ENCODE assay signal across 26 cellular contexts in genomic region chr7:44133295-44133694, GRCh38. TPM values are rescaled to one million over a fixed set of nuclear protein-coding genes. Genes with fewer than 3 reads are reported as not detected.
"Had no signal": no experiment of that assay in that cellular context is flagged by ENCODE, and none has a peak within 500 bp of the region (broad histone marks: within the 10 kb centered on the region; RNA-seq: fewer than 3 reads in every experiment).

No MANE protein-coding gene starts in this region.

- H3K36me3 ChIP-seq: esophagus squamous epithelium, left lung, lower lobe of right lung, pancreas, stomach, thyroid gland had no signal

- H3K9me3 ChIP-seq: esophagus squamous epithelium, left lung, lower lobe of right lung, pancreas, stomach, thyroid gland had no signal

- DNase-seq: cortex of kidney; effector memory CD8-positive, alpha-beta T cell; erythroblast; esophagus squamous epithelium; foreskin melanocyte; glutamatergic neuron; lower lobe of right lung; naive thymus-derived CD8-positive, alpha-beta T cell; occipital lobe; retina; stimulated activated CD4-positive, alpha-beta T cell treated with anti-CD3 and anti-CD28 coated beads, Interleukin-2, amount 100 ng/mL, for 24 hours; stimulated activated CD4-positive, alpha-beta T cell treated with anti-CD3 and anti-CD28 coated beads, Interleukin-4, amount 100 ng/mL, for 24 hours; stimulated activated naive CD4-positive, alpha-beta T cell treated with Interleukin-2 at 50 U/mL for 16 hours; stomach; thyroid gland; trophoblast cell had no signal

- H3K4me1 ChIP-seq: esophagus squamous epithelium, left lung, lower lobe of right lung, pancreas, stomach had no signal

- ATAC-seq: effector memory CD8-positive, alpha-beta T cell; left lung; lower lobe of right lung; naive thymus-derived CD8-positive, alpha-beta T cell; pancreas; sciatic nerve; stimulated activated effector memory CD8-positive, alpha-beta T cell treated with anti-CD3 and anti-CD28 coated beads, Interleukin-12 subunit alpha, Interleukin-12 subunit beta, amount 100 ng/mL, for 72 hours had no signal

- H3K27ac ChIP-seq: esophagus squamous epithelium, left lung, lower lobe of right lung, pancreas, stomach, thyroid gland had no signal

- H3K4me3 ChIP-seq: esophagus squamous epithelium, left lung, lower lobe of right lung, pancreas, stomach, thyroid gland had no signal

- H3K27me3 ChIP-seq: esophagus squamous epithelium, left lung, pancreas, stomach, thyroid gland had no signal

RNA-seq across cellular contexts. Expression of gene MYL7, which starts 7.8 kb away (rescaled TPM):
- total RNA-seq: dermis microvascular lymphatic vessel endothelial cell; esophagus squamous epithelium; mesenteric fat pad; myocyte; naive thymus-derived CD8-positive, alpha-beta T cell; occipital lobe; pulmonary artery endothelial cell; sciatic nerve; stomach; subcutaneous adipose tissue; thyroid gland had no signal
- polyA plus RNA-seq: naive thymus-derived CD8-positive, alpha-beta T cell had no signal

RNA-seq across cellular contexts. Expression of gene GCK, which starts 55.9 kb away (rescaled TPM):
- polyA plus RNA-seq: keratinocyte had no signal
